10 cellular contexts compared by ENCODE assay signal in genomic region chr2:23449413-23449812, GRCh38.
DNase-seq lines count a peak whose midpoint lies in the region; ATAC-seq and TF ChIP-seq lines count a peak whose summit lies in the region.
"Had no signal": no experiment of that assay in that cellular context is flagged by ENCODE, and none has a peak within 500 bp of the region (broad histone marks: within the 10 kb centered on the region; RNA-seq: fewer than 3 reads in every experiment).

No MANE protein-coding gene starts in this region.

- no peak for TF ChIP-seq CTCF in A673 (conservative IDR thresholded peaks at IDR 0.05; ENCODE audit: low read depth, low read length)

- H3K27me3 Mint-ChIP-seq in activated T-helper 1 cell treated with anti-CD3 and anti-CD28 coated beads, Interleukin-12 subunit alpha, Interleukin-12 subunit beta, Interleukin-2, Interleukin-4 antibody, amounts not matched to agents 30 ng/mL and 10 ng/mL and 1 ng/mL, durations not matched to agents 14 hours and 24 hours and 36 hours (ENCODE audit: insufficient read depth), result peaks cover 11% of the 10 kb centered on the region

- H3K27ac Mint-ChIP-seq in activated T-helper 1 cell treated with anti-CD3 and anti-CD28 coated beads, Interleukin-12 subunit alpha, Interleukin-12 subunit beta, Interleukin-2, Interleukin-4 antibody, amounts not matched to agents 30 ng/mL and 10 ng/mL and 1 ng/mL, durations not matched to agents 14 hours and 24 hours and 36 hours, result no peak overlapping the region
- H3K27ac Mint-ChIP-seq: activated CD8-positive, alpha-beta T cell treated with anti-CD3 and anti-CD28 coated beads, Interleukin-2, amount 10 ng/mL, durations not matched to agents 7 days and 5 days had no signal

- no peak overlapping the region for H3K4me3 ChIP-seq in A673 (ENCODE audit: low read depth, low read length, poor library complexity, severe bottlenecking)

- no peaks in the 10 kb centered on the region for H3K36me3 Mint-ChIP-seq in activated T-helper 1 cell treated with anti-CD3 and anti-CD28 coated beads, Interleukin-12 subunit alpha, Interleukin-12 subunit beta, Interleukin-2, Interleukin-4 antibody, amounts not matched to agents 30 ng/mL and 10 ng/mL and 1 ng/mL, durations not matched to agents 14 hours and 24 hours and 36 hours (ENCODE audit: low read depth)

- no peaks in the 10 kb centered on the region for H3K9me3 ChIP-seq in A673 (ENCODE audit: low read depth, low read length, poor library complexity, severe bottlenecking)

- CTCF ChIA-PET in A673 (lab: Charles Lee), result no interaction called here

- intact Hi-C loops in A673 (cut with micrococcal nuclease; ENCODE audit: unreplicated experiment), result no loop called here
- intact Hi-C loops in activated T-helper 1 cell treated with anti-CD3 and anti-CD28 coated beads, Interleukin-12 subunit alpha, Interleukin-12 subunit beta, Interleukin-2, Interleukin-4 antibody, amounts not matched to agents 30 ng/mL and 10 ng/mL and 1 ng/mL, durations not matched to agents 14 hours and 24 hours and 36 hours (cut with micrococcal nuclease), result no loop called here

- no peak overlapping the region for H3K4me3 Mint-ChIP-seq in activated T-helper 1 cell treated with anti-CD3 and anti-CD28 coated beads, Interleukin-12 subunit alpha, Interleukin-12 subunit beta, Interleukin-2, Interleukin-4 antibody, amounts not matched to agents 30 ng/mL and 10 ng/mL and 1 ng/mL, durations not matched to agents 14 hours and 24 hours and 36 hours
- H3K4me3 Mint-ChIP-seq: activated CD8-positive, alpha-beta T cell treated with anti-CD3 and anti-CD28 coated beads, Interleukin-2, amount 10 ng/mL, durations not matched to agents 7 days and 5 days had no signal

- BruUV-seq in A673 (replicated peaks; lab: Mats Ljungman, UMichigan), result no TSS peak

- POLR2A ChIA-PET in A673 (lab: Charles Lee; ENCODE audit: low non-redundant PET), result no interaction called here

- no peaks in the 10 kb centered on the region for H3K27me3 ChIP-seq in A673 (replicated peaks; ENCODE audit: insufficient read depth, low read depth, low read length, poor library complexity)

- no peak overlapping the region for H3K27ac ChIP-seq in A673 (ENCODE audit: low read depth, low read length, poor library complexity, severe bottlenecking)

- peaks cover 34% of the 10 kb centered on the region for H3K4me1 Mint-ChIP-seq in activated T-helper 1 cell treated with anti-CD3 and anti-CD28 coated beads, Interleukin-12 subunit alpha, Interleukin-12 subunit beta, Interleukin-2, Interleukin-4 antibody, amounts not matched to agents 30 ng/mL and 10 ng/mL and 1 ng/mL, durations not matched to agents 14 hours and 24 hours and 36 hours (ENCODE audit: low read depth)

- H3K4me1 ChIP-seq in A673 (ENCODE audit: insufficient read depth, low read length, poor library complexity, severe bottlenecking), result peaks cover 12% of the 10 kb centered on the region

- no peaks in the 10 kb centered on the region for H3K36me3 ChIP-seq in A673 (ENCODE audit: insufficient read depth, low read length, poor library complexity, severe bottlenecking)

- DNase-seq in left lobe of liver (ENCODE audit: low spot score), result no peak
- no peak for DNase-seq in A673 (ENCODE audit: low spot score)
- no peak for DNase-seq in SW480 (ENCODE audit: low spot score)
- no peak for DNase-seq in activated T-helper 1 cell treated with anti-CD3 and anti-CD28 coated beads, Interleukin-12 subunit alpha, Interleukin-12 subunit beta, Interleukin-2, Interleukin-4 antibody, amounts not matched to agents 30 ng/mL and 10 ng/mL and 1 ng/mL, durations not matched to agents 14 hours and 24 hours and 36 hours (ENCODE audit: low spot score)
- no peak for DNase-seq in GF-D8 (lab: John Stamatoyannopoulos, UW)
- DNase-seq: activated CD8-positive, alpha-beta T cell treated with anti-CD3 and anti-CD28 coated beads, Interleukin-2, amount 10 ng/mL, durations not matched to agents 7 days and 5 days; stimulated activated CD4-positive, alpha-beta T cell treated with anti-CD3 and anti-CD28 coated beads, Interleukin-4, amount 100 ng/mL, for 4 hours had no signal

- H3K9me3 Mint-ChIP-seq in activated T-helper 1 cell treated with anti-CD3 and anti-CD28 coated beads, Interleukin-12 subunit alpha, Interleukin-12 subunit beta, Interleukin-2, Interleukin-4 antibody, amounts not matched to agents 30 ng/mL and 10 ng/mL and 1 ng/mL, durations not matched to agents 14 hours and 24 hours and 36 hours, result no peaks in the 10 kb centered on the region

- peak; percentile 65 for ATAC-seq in GM18868 (IDR thresholded peaks at IDR 0.05; ENCODE audit: unreplicated experiment)
- peak; percentile 78 for ATAC-seq in GM21825 (IDR thresholded peaks at IDR 0.05; ENCODE audit: unreplicated experiment)
- ATAC-seq in HG03460 (IDR thresholded peaks at IDR 0.05; ENCODE audit: unreplicated experiment), result peak; percentile 78
- ATAC-seq in left lobe of liver, result peak; percentile 23
- ATAC-seq: activated CD8-positive, alpha-beta T cell treated with anti-CD3 and anti-CD28 coated beads, Interleukin-2, amount 10 ng/mL, durations not matched to agents 7 days and 5 days had no signal

Comparison
In these comparisons a context has a peak if more than half of its experiments do, and no peak if none do; other contexts are left out.
1. ATAC-seq: peak in every context shown above with its lines; median percentile 78 in GM21825; 78 in HG03460; 65 in GM18868; 23 in left lobe of liver.